In the genomic region with DNA sequence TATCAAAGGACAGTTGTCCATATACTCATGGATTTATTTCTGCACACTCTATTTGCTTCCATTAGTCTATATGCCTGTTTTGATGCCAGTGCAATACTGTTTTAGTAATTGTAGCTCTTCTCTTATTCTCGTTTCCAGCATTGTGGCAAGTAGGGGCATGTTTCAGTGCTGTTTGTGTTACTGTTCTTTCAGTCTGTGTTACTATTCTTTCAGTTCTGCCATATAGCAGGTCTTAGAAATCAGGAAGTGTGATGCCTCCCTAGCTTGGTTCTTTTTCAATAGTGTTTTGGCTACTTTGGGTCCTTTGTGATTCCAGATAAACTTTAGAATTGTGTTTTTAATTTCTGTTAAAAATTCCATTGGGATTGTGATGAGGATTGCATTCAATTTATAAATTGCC, we compare ENCODE assay signal across 32 cellular contexts.
"Had no signal": no experiment of that assay in that cellular context is flagged by ENCODE, and none has a peak within 500 bp of the region (broad histone marks: within the 10 kb centered on the region; RNA-seq: fewer than 3 reads in every experiment).

No MANE protein-coding gene starts in this region.

- ATAC-seq: Panc1, Right ventricle myocardium inferior, SK-N-SH treated with all-trans-retinoic acid at 6 μM for 48 hours, T-cell had no signal

- H3K4me3 ChIP-seq: MG63, PC-9, SJCRH30, SK-N-MC had no signal

- H3K27me3 ChIP-seq: MG63, SJCRH30 had no signal

- H3K4me2 ChIP-seq: PC-9 had no signal

- H3K27ac ChIP-seq: PC-9, RWPE1, SJCRH30, SK-N-MC had no signal

- FAIRE-seq: RCC 7860 had no signal

- DNase-seq: Kasumi-1, MG63, NCI-H1048, NCI-H1092 treated with DMSO at 0.1 percent for 48 hours, NCI-H1105 treated with DMSO at 0.1 percent for 48 hours, NCI-H1417, NCI-H1436, NCI-H146, NCI-H1694, NCI-H187, NCI-H1930, NCI-H2029 treated with DMSO at 0.1 percent for 48 hours, NCI-H2081 treated with DMSO at 0.1 percent for 48 hours, NCI-H2107, NCI-H2171, NCI-H345, NCI-H446, NCI-H510A treated with DMSO at 0.1 percent for 48 hours, NCI-H524 treated with DMSO at 0.1 percent for 48 hours, NCI-H526 treated with DMSO at 0.1 percent for 48 hours, NCI-H774, PC-9, SHP77, SIG-M5, SJCRH30, T-cell had no signal

- H3K9me3 ChIP-seq: MG63, SJCRH30 had no signal

- H3K36me3 ChIP-seq: MG63, SJCRH30 had no signal

- H2AFZ ChIP-seq: PC-9 had no signal

- H3K4me1 ChIP-seq: SJCRH30 had no signal
